21 cellular contexts compared by ENCODE assay signal in the genomic region with DNA sequence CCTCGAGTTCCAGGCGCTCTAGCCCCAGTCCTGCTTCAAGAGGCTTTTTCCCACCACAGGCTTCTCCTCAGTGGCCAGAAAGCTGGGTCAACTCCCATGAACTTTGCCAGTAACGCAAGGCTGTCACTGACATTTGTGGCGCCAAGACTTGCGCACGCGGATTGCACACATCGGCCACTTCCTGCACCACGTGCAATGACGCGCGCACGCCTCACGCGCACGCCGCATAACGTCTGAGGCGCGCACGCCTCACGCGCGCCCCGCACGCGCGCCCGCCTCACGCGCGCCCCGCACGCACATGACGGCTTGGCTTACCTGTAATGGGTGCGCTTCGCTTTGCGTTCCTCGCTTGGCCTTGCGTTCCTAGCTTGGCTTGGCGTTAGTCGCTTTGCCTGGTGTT. TPM values are rescaled to one million over a fixed set of nuclear protein-coding genes. Genes with fewer than 3 reads are reported as not detected.
"Had no signal": no experiment of that assay in that cellular context is flagged by ENCODE, and none has a peak within 500 bp of the region (broad histone marks: within the 10 kb centered on the region; RNA-seq: fewer than 3 reads in every experiment).

A gene (plus strand): TSS at position 301 of the 400 bp plus-strand sequence. CDS start 452 bp downstream, outside the sequence.

RNA-seq across cellular contexts. Expression of the gene that starts here (rescaled TPM):
- total RNA-seq: activated naive CD4-positive, alpha-beta T cell treated with anti-CD3 and anti-CD28 coated beads for 36 hours; activated naive CD4-positive, alpha-beta T cell treated with anti-CD3 and anti-CD28 coated beads, Interleukin-2, amount 50 U/mL, for 72 hours; activated naive CD8-positive, alpha-beta T cell treated with anti-CD3 and anti-CD28 coated beads for 36 hours; activated naive CD8-positive, alpha-beta T cell treated with anti-CD3 and anti-CD28 coated beads, Interleukin-2, amount 10 ng/mL, durations not matched to agents 7 days and 5 days; activated T-cell treated with anti-CD3 and anti-CD28 coated beads, Interleukin-2, amount 50 U/mL, for 4 hours; activated T-cell treated with anti-CD3 and anti-CD28 coated beads, Interleukin-2, amount 50 U/mL, for 72 hours; activated T-helper 1 cell treated with anti-CD3 and anti-CD28 coated beads, Interleukin-12 subunit alpha, Interleukin-12 subunit beta, Interleukin-2, Interleukin-4 antibody, amounts not matched to agents 30 ng/mL and 10 ng/mL and 1 ng/mL, durations not matched to agents 14 hours and 24 hours and 36 hours; activated T-helper 17 cell treated with anti-CD3 and anti-CD28 coated beads, Interleukin-2, amount 50 U/mL, for 72 hours; activated T-helper 2 cell treated with anti-CD3 and anti-CD28 coated beads, Interferon-gamma antibody, Interleukin-2, Interleukin-4, amounts not matched to agents 10 μg/mL and 5 μg/mL and 100 μg/mL, durations not matched to agents 14 hours and 24 hours and 36 hours; adrenal gland; aorta; ascending aorta; astrocyte; body of pancreas; breast epithelium; bronchial epithelial cell; cardiac muscle cell; cardiac septum; cerebellum; chondrocyte had no signal
- polyA plus RNA-seq: adipose tissue, adrenal gland, aorta, cardiac muscle cell had no signal
